ENCODE assay signal across 1 cellular context in the genomic region with DNA sequence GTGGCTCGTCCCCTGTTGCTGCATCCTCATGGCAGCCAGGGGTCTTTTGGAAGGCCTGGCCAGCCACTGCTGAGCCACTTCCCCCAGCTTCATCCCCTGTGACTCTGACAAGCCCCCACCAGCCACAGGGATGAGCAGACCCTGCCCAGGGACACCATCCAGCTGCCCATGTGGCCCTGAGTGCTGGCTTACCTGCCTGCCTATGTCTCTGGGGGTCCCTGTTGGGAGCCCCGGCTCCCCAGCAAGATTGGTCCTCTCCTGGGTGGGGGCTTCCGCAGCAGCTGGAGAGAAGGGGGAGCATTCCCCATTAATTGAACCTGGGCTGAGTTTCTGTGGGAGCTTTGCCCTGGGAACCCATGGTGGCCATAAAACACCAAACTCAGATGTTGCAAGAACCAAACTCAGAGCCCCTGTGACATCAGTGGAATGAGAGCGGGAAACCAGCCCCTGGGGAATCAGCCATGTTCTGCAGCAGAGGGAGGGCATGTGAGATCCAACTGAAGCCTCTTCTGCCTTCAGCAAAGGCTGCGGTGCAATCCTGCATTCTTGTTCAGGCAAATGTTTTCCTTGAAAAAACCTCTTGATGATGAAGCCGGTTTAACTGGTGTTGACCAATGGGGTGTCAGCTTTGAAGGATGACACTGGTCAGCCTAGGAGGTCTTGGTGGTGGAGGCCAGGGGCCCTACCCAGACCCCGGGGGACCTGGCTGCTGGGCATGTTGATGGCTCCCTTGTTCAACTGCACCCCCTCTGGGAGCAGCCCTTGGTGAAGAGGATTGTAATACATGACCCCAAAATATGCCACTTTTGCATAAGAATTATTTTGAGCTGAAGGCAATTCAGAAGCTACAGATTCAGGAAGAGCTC.
TF ChIP-seq lines count a peak whose summit lies in the region.

No MANE protein-coding gene starts in this region.

TF ChIP-seq in H1, 55 proteins besides CTCF, POLR2A, EP300 and RAD21:
- no peak for TF ChIP-seq POU5F1 (IDR thresholded peaks at IDR 0.05; ENCODE audit: low read depth, low read length)
- TF ChIP-seq, protein P1, sequence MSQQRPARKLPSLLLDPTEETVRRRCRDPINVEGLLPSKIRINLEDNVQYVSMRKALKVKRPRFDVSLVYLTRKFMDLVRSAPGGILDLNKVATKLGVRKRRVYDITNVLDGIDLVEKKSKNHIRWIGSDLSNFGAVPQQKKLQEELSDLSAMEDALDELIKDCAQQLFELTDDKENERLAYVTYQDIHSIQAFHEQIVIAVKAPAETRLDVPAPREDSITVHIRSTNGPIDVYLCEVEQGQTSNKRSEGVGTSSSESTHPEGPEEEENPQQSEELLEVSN (IDR thresholded peaks at IDR 0.05): peak; percentile 47; the same call in 1 of the 2 replicates
- TF ChIP-seq BRCA1 (IDR thresholded peaks at IDR 0.05; ENCODE audit: low read depth, low read length): no peak
- TF ChIP-seq JUND (IDR thresholded peaks at IDR 0.05; ENCODE audit: low read length): no peak
- TF ChIP-seq TCF12 (IDR thresholded peaks at IDR 0.05; ENCODE audit: low read depth, low read length): no peak
- TF ChIP-seq TEAD4 (IDR thresholded peaks at IDR 0.05; ENCODE audit: low read depth, low read length): no peak
